Comparison of ENCODE assay signal across 1 cellular context in the genomic region with DNA sequence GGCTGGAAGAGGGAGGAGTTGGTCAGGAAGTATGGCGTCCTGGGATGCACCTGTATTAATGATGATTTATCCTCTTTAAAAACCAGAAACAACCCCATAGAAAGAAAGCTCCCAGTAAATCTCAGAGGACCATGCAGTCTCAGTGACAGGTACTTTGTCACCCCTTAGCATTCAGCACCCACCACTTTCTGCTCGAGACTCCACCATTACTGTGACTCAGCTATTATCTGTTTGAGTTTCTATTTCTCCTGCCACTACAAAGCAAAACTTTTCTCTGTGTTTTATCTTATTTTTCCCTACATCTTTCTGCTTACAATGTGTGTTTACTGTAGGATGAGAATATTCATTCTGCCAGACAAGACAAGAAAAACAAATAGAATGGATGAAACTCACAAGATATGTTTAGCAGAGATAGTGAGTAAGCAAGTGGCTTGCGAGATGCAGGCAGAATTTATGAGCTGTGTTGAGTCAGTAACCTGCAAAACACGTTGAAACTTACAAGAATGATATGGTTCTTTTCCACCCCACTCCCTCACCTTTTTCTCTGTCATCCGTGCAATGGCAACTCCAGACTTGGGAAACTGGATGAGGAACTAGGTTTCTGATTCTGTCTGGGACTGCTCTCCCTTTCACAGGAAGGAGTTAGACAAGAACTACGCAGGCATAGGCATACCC.
TF ChIP-seq lines count a peak whose summit lies in the region.

No MANE protein-coding gene starts in this region.

TF ChIP-seq in GM23338, 12 proteins besides CTCF, POLR2A, EP300 and RAD21 (continued from another document):
- TF ChIP-seq, protein P1, sequence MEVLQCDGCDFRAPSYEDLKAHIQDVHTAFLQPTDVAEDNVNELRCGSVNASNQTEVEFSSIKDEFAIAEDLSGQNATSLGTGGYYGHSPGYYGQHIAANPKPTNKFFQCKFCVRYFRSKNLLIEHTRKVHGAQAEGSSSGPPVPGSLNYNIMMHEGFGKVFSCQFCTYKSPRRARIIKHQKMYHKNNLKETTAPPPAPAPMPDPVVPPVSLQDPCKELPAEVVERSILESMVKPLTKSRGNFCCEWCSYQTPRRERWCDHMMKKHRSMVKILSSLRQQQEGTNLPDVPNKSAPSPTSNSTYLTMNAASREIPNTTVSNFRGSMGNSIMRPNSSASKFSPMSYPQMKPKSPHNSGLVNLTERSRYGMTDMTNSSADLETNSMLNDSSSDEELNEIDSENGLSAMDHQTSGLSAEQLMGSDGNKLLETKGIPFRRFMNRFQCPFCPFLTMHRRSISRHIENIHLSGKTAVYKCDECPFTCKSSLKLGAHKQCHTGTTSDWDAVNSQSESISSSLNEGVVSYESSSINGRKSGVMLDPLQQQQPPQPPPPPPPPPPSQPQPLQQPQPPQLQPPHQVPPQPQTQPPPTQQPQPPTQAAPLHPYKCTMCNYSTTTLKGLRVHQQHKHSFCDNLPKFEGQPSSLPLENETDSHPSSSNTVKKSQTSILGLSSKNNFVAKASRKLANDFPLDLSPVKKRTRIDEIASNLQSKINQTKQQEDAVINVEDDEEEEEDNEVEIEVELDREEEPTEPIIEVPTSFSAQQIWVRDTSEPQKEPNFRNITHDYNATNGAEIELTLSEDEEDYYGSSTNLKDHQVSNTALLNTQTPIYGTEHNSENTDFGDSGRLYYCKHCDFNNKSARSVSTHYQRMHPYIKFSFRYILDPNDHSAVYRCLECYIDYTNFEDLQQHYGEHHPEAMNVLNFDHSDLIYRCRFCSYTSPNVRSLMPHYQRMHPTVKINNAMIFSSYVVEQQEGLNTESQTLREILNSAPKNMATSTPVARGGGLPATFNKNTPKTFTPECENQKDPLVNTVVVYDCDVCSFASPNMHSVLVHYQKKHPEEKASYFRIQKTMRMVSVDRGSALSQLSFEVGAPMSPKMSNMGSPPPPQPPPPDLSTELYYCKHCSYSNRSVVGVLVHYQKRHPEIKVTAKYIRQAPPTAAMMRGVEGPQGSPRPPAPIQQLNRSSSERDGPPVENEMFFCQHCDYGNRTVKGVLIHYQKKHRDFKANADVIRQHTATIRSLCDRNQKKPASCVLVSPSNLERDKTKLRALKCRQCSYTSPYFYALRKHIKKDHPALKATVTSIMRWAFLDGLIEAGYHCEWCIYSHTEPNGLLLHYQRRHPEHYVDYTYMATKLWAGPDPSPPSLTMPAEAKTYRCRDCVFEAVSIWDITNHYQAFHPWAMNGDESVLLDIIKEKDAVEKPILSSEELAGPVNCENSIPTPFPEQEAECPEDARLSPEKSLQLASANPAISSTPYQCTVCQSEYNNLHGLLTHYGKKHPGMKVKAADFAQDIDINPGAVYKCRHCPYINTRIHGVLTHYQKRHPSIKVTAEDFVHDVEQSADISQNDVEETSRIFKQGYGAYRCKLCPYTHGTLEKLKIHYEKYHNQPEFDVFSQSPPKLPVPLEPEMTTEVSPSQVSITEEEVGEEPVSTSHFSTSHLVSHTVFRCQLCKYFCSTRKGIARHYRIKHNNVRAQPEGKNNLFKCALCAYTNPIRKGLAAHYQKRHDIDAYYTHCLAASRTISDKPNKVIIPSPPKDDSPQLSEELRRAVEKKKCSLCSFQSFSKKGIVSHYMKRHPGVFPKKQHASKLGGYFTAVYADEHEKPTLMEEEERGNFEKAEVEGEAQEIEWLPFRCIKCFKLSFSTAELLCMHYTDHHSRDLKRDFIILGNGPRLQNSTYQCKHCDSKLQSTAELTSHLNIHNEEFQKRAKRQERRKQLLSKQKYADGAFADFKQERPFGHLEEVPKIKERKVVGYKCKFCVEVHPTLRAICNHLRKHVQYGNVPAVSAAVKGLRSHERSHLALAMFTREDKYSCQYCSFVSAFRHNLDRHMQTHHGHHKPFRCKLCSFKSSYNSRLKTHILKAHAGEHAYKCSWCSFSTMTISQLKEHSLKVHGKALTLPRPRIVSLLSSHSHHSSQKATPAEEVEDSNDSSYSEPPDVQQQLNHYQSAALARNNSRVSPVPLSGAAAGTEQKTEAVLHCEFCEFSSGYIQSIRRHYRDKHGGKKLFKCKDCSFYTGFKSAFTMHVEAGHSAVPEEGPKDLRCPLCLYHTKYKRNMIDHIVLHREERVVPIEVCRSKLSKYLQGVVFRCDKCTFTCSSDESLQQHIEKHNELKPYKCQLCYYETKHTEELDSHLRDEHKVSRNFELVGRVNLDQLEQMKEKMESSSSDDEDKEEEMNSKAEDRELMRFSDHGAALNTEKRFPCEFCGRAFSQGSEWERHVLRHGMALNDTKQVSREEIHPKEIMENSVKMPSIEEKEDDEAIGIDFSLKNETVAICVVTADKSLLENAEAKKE (CRISPR knock-in tag; IDR thresholded peaks at IDR 0.05): no peak
- TF ChIP-seq JUNB (IDR thresholded peaks at IDR 0.05; ENCODE audit: unreplicated experiment): no peak
